31 cellular contexts compared by ENCODE assay signal in the genomic region with DNA sequence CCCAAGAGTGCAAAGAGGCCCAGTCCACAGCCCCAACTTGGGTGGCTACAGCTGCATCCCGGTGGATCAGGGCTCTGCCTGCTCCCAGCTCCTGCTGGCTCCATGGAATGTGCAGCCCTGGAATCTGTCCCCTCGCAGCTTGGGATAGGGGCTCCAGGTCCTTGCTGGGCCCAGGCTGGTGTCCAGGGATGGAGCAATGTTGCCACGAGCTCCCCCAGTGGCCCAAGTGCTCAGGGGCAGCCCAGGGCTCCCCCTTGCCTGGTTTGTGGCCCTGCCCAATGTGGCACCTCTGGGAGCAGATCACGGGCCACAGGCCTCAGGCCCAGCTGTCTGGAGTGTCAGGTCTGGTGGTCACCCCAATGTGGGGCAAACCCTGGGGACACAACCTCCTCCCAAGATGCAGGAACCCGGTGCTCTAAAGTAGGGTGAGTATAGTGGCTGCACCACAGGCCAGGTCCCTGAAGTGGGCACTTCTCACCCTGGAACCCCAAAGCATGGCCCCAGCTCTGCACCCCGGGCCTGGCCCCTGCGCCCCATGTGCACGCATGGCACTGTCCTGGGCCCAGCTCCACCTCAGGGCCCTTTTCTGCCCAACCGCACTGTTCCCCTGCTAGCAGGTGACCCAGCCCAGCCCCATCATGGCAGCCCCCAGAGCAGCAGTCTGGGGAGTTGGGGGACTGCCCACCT. TPM values are rescaled to one million over a fixed set of nuclear protein-coding genes. Genes with fewer than 3 reads are reported as not detected.
"Had no signal": no experiment of that assay in that cellular context is flagged by ENCODE, and none has a peak within 500 bp of the region (broad histone marks: within the 10 kb centered on the region; RNA-seq: fewer than 3 reads in every experiment).

No MANE protein-coding gene starts in this region.

- FAIRE-seq: endometrium, endothelial cell of umbilical vein, frontal cortex, TTC549 had no signal

- H3K27ac ChIP-seq: body of pancreas, colonic mucosa, epithelial cell of prostate, esophagus squamous epithelium, VCaP had no signal

- DNase-seq: activated CD4-positive, alpha-beta memory T cell treated with anti-CD3 and anti-CD28 coated beads, Interleukin-2, amount 10 ng/mL, durations not matched to agents 7 days and 5 days; activated CD4-positive, alpha-beta T cell treated with anti-CD3 and anti-CD28 coated beads for 1 hour; activated CD4-positive, alpha-beta T cell treated with anti-CD3 and anti-CD28 coated beads for 4 hours; activated CD4-positive, alpha-beta T cell treated with anti-CD3 and anti-CD28 coated beads, Interleukin-2, amount 10 ng/mL, durations not matched to agents 7 days and 5 days; activated CD4-positive, alpha-beta T cell treated with anti-CD3 and anti-CD28 coated beads, Interleukin-2, amount 50 U/mL, for 4 hours; activated CD8-positive, alpha-beta memory T cell treated with anti-CD3 and anti-CD28 coated beads, Interleukin-2, amount 50 U/mL, for 48 hours; activated gamma-delta T cell; activated naive CD4-positive, alpha-beta T cell; activated naive CD4-positive, alpha-beta T cell treated with anti-CD3 and anti-CD28 coated beads, Interleukin-2, amount 10 ng/mL, durations not matched to agents 7 days and 5 days; activated T-cell treated with anti-CD3 and anti-CD28 coated beads for 4 hours; activated T-cell treated with anti-CD3 and anti-CD28 coated beads, Interleukin-2, amount 50 U/mL, for 24 hours; activated T-cell treated with anti-CD3 and anti-CD28 coated beads, Interleukin-2, amount 50 U/mL, for 72 hours; amniotic stem cell; anterior cingulate cortex; body of pancreas; caudate nucleus; colonic mucosa; effector CD8-positive, alpha-beta T cell; esophagus squamous epithelium; T-helper 2 cell had no signal

- H3K4me1 ChIP-seq: body of pancreas, colonic mucosa, esophagus squamous epithelium had no signal

- H3K9me3 ChIP-seq: body of pancreas, colonic mucosa, esophagus squamous epithelium had no signal

- ATAC-seq: activated naive CD4-positive, alpha-beta T cell treated with anti-CD3 and anti-CD28 coated beads, Interleukin-2, amount 50 U/mL, for 72 hours; activated T-cell treated with anti-CD3 and anti-CD28 coated beads, Interleukin-2, amount 50 U/mL, for 72 hours; body of pancreas; WTC11 had no signal

- H3K36me3 ChIP-seq: colonic mucosa, esophagus squamous epithelium had no signal

- H3K4me3 ChIP-seq: body of pancreas, colonic mucosa, esophagus squamous epithelium had no signal

- H3K27me3 ChIP-seq: body of pancreas, colonic mucosa, esophagus squamous epithelium had no signal

RNA-seq across cellular contexts. Expression of a gene that starts 14.8 kb away (rescaled TPM):
- total RNA-seq: activated CD4-positive, alpha-beta memory T cell treated with anti-CD3 and anti-CD28 coated beads, Interleukin-2, amount 10 ng/mL, durations not matched to agents 7 days and 5 days; activated CD4-positive, alpha-beta T cell treated with anti-CD3 and anti-CD28 coated beads, Interleukin-2, amount 10 ng/mL, durations not matched to agents 7 days and 5 days; activated naive CD4-positive, alpha-beta T cell treated with anti-CD3 and anti-CD28 coated beads, Interleukin-2, amount 50 U/mL, for 72 hours; activated T-cell treated with anti-CD3 and anti-CD28 coated beads, Interleukin-2, amount 50 U/mL, for 72 hours; endothelial cell of umbilical vein; fibroblast of lung; fibroblast of villous mesenchyme; T-helper 1 cell treated with Interleukin-12 subunit alpha and Interleukin-12 subunit beta and Interleukin-4 antibody, amounts not matched to agents 30 ng/mL and 1 ng/mL, for 36 hours had no signal
- polyA plus RNA-seq: endothelial cell of umbilical vein, fibroblast of lung had no signal
